ENCODE assay signal across 18 cellular contexts in the genomic region with DNA sequence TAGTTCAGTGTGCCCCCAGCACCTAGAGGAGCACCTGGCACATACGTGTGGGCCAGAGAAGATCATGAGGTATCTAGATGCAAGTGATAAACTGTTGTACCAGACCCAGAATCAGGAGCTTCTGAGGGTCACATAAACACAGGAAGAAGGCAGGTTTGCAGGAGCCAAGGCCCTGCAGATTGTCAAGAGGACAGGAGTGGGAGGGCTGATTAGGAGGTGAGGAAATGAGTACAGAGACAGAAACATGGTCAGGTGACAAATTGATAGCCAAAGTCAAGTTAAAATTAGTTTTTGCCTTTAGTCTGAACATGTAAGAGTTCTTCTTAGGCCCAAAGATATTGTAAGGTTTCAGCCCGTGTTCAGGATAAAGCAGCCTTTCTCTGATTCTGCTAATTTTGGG. TPM values are rescaled to one million over a fixed set of nuclear protein-coding genes. Genes with fewer than 3 reads are reported as not detected.
DNase-seq lines count a peak whose midpoint lies in the region; ATAC-seq and TF ChIP-seq lines count a peak whose summit lies in the region.
"Had no signal": no experiment of that assay in that cellular context is flagged by ENCODE, and none has a peak within 500 bp of the region (broad histone marks: within the 10 kb centered on the region; RNA-seq: fewer than 3 reads in every experiment).

No MANE protein-coding gene starts in this region.

- H3K4me1 Mint-ChIP-seq in activated CD8-positive, alpha-beta T cell treated with anti-CD3 and anti-CD28 coated beads for 36 hours (ENCODE audit: low read depth): peaks cover 32% of the 10 kb centered on the region
- H3K4me1 Mint-ChIP-seq in activated CD8-positive, alpha-beta T cell treated with anti-CD3 and anti-CD28 coated beads, Interleukin-2, amount 10 ng/mL, durations not matched to agents 7 days and 5 days (ENCODE audit: low read depth): peaks cover 19% of the 10 kb centered on the region

- H3K4me3 ChIP-seq in thoracic aorta (peak overlapping the region; percentile 35), upper lobe of left lung (no peak overlapping the region)
- H3K4me3 ChIP-seq: MG63, thyroid gland had no signal

- H3K27me3 Mint-ChIP-seq in activated CD8-positive, alpha-beta T cell treated with anti-CD3 and anti-CD28 coated beads for 36 hours: no peaks in the 10 kb centered on the region
- no peaks in the 10 kb centered on the region for H3K27me3 Mint-ChIP-seq in activated CD8-positive, alpha-beta T cell treated with anti-CD3 and anti-CD28 coated beads, Interleukin-2, amount 10 ng/mL, durations not matched to agents 7 days and 5 days (ENCODE audit: low read depth)

- intact Hi-C loops in activated CD8-positive, alpha-beta T cell treated with anti-CD3 and anti-CD28 coated beads for 36 hours (cut with micrococcal nuclease): loop anchor here (10.0 kb wide), 1 partner anchor 137 kb away; no protein-coding TSS in a partner anchor
- intact Hi-C loops in left ventricle myocardium superior (cut with micrococcal nuclease): loop anchor here (10.0 kb wide), 1 partner anchor 47 kb away; no protein-coding TSS in a partner anchor

- H3K27ac ChIP-seq in angular gyrus (ENCODE audit: low read depth, low read length): peak overlapping the region; percentile 29
- H3K27ac ChIP-seq in thoracic aorta: no peak overlapping the region
- peak overlapping the region in 1 of 4 donors; percentile 50 for H3K27ac ChIP-seq in upper lobe of left lung
- H3K27ac ChIP-seq: parathyroid adenoma, RWPE1, thyroid gland had no signal

- H3K4me1 ChIP-seq in thoracic aorta (ENCODE audit: control insufficient read depth in 1 of 2, low read depth in 2 of 2) (no peaks in the 10 kb centered on the region), upper lobe of left lung (no peaks in the 10 kb centered on the region)
- H3K4me1 ChIP-seq: thyroid gland had no signal

- no peak overlapping the region for H3K4me3 Mint-ChIP-seq in activated CD8-positive, alpha-beta T cell treated with anti-CD3 and anti-CD28 coated beads for 36 hours
- no peak overlapping the region for H3K4me3 Mint-ChIP-seq in activated CD8-positive, alpha-beta T cell treated with anti-CD3 and anti-CD28 coated beads, Interleukin-2, amount 10 ng/mL, durations not matched to agents 7 days and 5 days
- H3K4me3 Mint-ChIP-seq: activated T-cell treated with anti-CD3 and anti-CD28 coated beads, Interleukin-2, amount 50 U/mL, for 4 hours; endodermal cell had no signal

- no peaks in the 10 kb centered on the region for H3K9me3 ChIP-seq in thoracic aorta
- H3K9me3 ChIP-seq in upper lobe of left lung: no peaks in the 10 kb centered on the region
- H3K9me3 ChIP-seq: MG63, thyroid gland had no signal

- H3K27ac Mint-ChIP-seq in activated CD8-positive, alpha-beta T cell treated with anti-CD3 and anti-CD28 coated beads for 36 hours: peak overlapping the region; percentile 42
- no peak overlapping the region for H3K27ac Mint-ChIP-seq in activated CD8-positive, alpha-beta T cell treated with anti-CD3 and anti-CD28 coated beads, Interleukin-2, amount 10 ng/mL, durations not matched to agents 7 days and 5 days
- H3K27ac Mint-ChIP-seq: endodermal cell had no signal

- H3K36me3 Mint-ChIP-seq in activated CD8-positive, alpha-beta T cell treated with anti-CD3 and anti-CD28 coated beads for 36 hours (ENCODE audit: low read depth): peaks cover 1% of the 10 kb centered on the region
- H3K36me3 Mint-ChIP-seq in activated CD8-positive, alpha-beta T cell treated with anti-CD3 and anti-CD28 coated beads, Interleukin-2, amount 10 ng/mL, durations not matched to agents 7 days and 5 days (ENCODE audit: low read depth): no peaks in the 10 kb centered on the region

- no peak for TF ChIP-seq CTCF in activated CD8-positive, alpha-beta T cell treated with anti-CD3 and anti-CD28 coated beads for 36 hours (IDR thresholded peaks at IDR 0.05)
- TF ChIP-seq CTCF in thoracic aorta (IDR thresholded peaks at IDR 0.05): no peak
- no peak for TF ChIP-seq CTCF in upper lobe of left lung (IDR thresholded peaks at IDR 0.05)

- CTCF ChIA-PET in activated CD8-positive, alpha-beta T cell treated with anti-CD3 and anti-CD28 coated beads for 36 hours (lab: Charles Lee): interaction anchor here (0.9 kb wide), 1 partner anchor 176 kb away, joined by 3 read pairs; no protein-coding TSS in a partner anchor
- CTCF ChIA-PET in activated CD8-positive, alpha-beta T cell treated with anti-CD3 and anti-CD28 coated beads, Interleukin-2, amount 10 ng/mL, durations not matched to agents 7 days and 5 days (lab: Charles Lee): no interaction called here

- no peak for ATAC-seq in activated CD8-positive, alpha-beta T cell treated with anti-CD3 and anti-CD28 coated beads for 36 hours
- ATAC-seq in activated CD8-positive, alpha-beta T cell treated with anti-CD3 and anti-CD28 coated beads, Interleukin-2, amount 10 ng/mL, durations not matched to agents 7 days and 5 days: no peak
- ATAC-seq in left ventricle myocardium superior (peak; percentile 85), thoracic aorta (ENCODE audit: insufficient number of reproducible peaks, low FRiP score, low read depth) (no peak), HG03097 (IDR thresholded peaks at IDR 0.05; ENCODE audit: low FRiP score, unreplicated experiment) (no peak), HG02870 (IDR thresholded peaks at IDR 0.05; ENCODE audit: unreplicated experiment) (no peak), upper lobe of left lung (ENCODE audit: low FRiP score in 2 of 2) (no peak)
- ATAC-seq: activated T-cell treated with anti-CD3 and anti-CD28 coated beads, Interleukin-2, amount 50 U/mL, for 4 hours had no signal

- H3K27me3 ChIP-seq in thoracic aorta (replicated peaks; ENCODE audit: insufficient read depth) (no peaks in the 10 kb centered on the region), upper lobe of left lung (no peaks in the 10 kb centered on the region)
- H3K27me3 ChIP-seq: MG63, thyroid gland had no signal

- no peaks in the 10 kb centered on the region for H3K9me3 Mint-ChIP-seq in activated CD8-positive, alpha-beta T cell treated with anti-CD3 and anti-CD28 coated beads for 36 hours
- no peaks in the 10 kb centered on the region for H3K9me3 Mint-ChIP-seq in activated CD8-positive, alpha-beta T cell treated with anti-CD3 and anti-CD28 coated beads, Interleukin-2, amount 10 ng/mL, durations not matched to agents 7 days and 5 days (ENCODE audit: insufficient read depth)
- H3K9me3 Mint-ChIP-seq: activated T-cell treated with anti-CD3 and anti-CD28 coated beads, Interleukin-2, amount 50 U/mL, for 4 hours; endodermal cell had no signal

- no peaks in the 10 kb centered on the region for H3K36me3 ChIP-seq in thoracic aorta
- H3K36me3 ChIP-seq in upper lobe of left lung: no peaks in the 10 kb centered on the region
- H3K36me3 ChIP-seq: MG63, thyroid gland had no signal

- POLR2A ChIA-PET in activated CD8-positive, alpha-beta T cell treated with anti-CD3 and anti-CD28 coated beads for 36 hours (lab: Charles Lee): no interaction called here
- POLR2A ChIA-PET in activated CD8-positive, alpha-beta T cell treated with anti-CD3 and anti-CD28 coated beads, Interleukin-2, amount 10 ng/mL, durations not matched to agents 7 days and 5 days (lab: Charles Lee): no interaction called here

- DNase-seq in activated CD8-positive, alpha-beta T cell treated with anti-CD3 and anti-CD28 coated beads for 36 hours: no peak
- DNase-seq in activated CD8-positive, alpha-beta T cell treated with anti-CD3 and anti-CD28 coated beads, Interleukin-2, amount 10 ng/mL, durations not matched to agents 7 days and 5 days: no peak
- peak; percentile 38 for DNase-seq in left ventricle myocardium superior
- no peak for DNase-seq in thoracic aorta (ENCODE audit: low spot score)
- no peak for DNase-seq in upper lobe of left lung
- DNase-seq: activated CD4-positive, alpha-beta T cell treated with anti-CD3 and anti-CD28 coated beads for 4 hours; activated T-cell treated with anti-CD3 and anti-CD28 coated beads, Interleukin-2, amount 50 U/mL, for 4 hours; endodermal cell; MG63; NCI-H2081 treated with DMSO at 0.1 percent for 48 hours; stimulated activated CD4-positive, alpha-beta T cell treated with anti-CD3 and anti-CD28 coated beads, Interleukin-15, amount 100 ng/mL, for 24 hours; thyroid gland had no signal

- WGBS in upper lobe of left lung, 2 donors: 62 to 76% methylated on average over 2 of the region's 2 CpGs

- TF ChIP-seq EP300 in upper lobe of left lung (IDR thresholded peaks at IDR 0.05): no peak

- TF ChIP-seq POLR2A in upper lobe of left lung (IDR thresholded peaks at IDR 0.05): no peak

RNA-seq across cellular contexts. Expression of a gene that starts 14.0 kb away (rescaled TPM):
- 100 to 1,000 TPM; 194 TPM for total RNA-seq in activated CD8-positive, alpha-beta T cell treated with anti-CD3 and anti-CD28 coated beads for 36 hours
- total RNA-seq in activated CD8-positive, alpha-beta T cell treated with anti-CD3 and anti-CD28 coated beads, Interleukin-2, amount 10 ng/mL, durations not matched to agents 7 days and 5 days: 100 to 1,000 TPM; 319 to 322 TPM
- total RNA-seq in left ventricle myocardium superior: 1.9 TPM
- total RNA-seq in thoracic aorta: 10 to 100 TPM in 1 of 2 donors, 1 to 10 TPM in 1; 3.3 to 12.3 TPM
- total RNA-seq in upper lobe of left lung: 10 to 100 TPM in 3 of 6 donors, 1 to 10 TPM in 3; 6.4 to 58.7 (median 10.8) TPM
- total RNA-seq: endodermal cell, HT-29 had no signal

RNA-seq across cellular contexts. Expression of a gene that starts 37.2 kb away (rescaled TPM):
- total RNA-seq in activated CD8-positive, alpha-beta T cell treated with anti-CD3 and anti-CD28 coated beads for 36 hours: under 1 TPM; 0.47 to 0.59 TPM
- not detected for total RNA-seq in activated CD8-positive, alpha-beta T cell treated with anti-CD3 and anti-CD28 coated beads, Interleukin-2, amount 10 ng/mL, durations not matched to agents 7 days and 5 days
- total RNA-seq in left ventricle myocardium superior (2.8 TPM), thoracic aorta (10 to 100 TPM; 15.7 to 24.4 TPM), upper lobe of left lung (10 to 100 TPM in 5 of 6 donors, 1 to 10 TPM in 1; 3.1 to 25.8 (median 17.4) TPM)
- total RNA-seq: endodermal cell, HT-29 had no signal

RNA-seq across cellular contexts. Expression of a gene that starts 42.5 kb away (rescaled TPM):
- 1 to 10 TPM; 2.8 to 3.0 TPM for total RNA-seq in activated CD8-positive, alpha-beta T cell treated with anti-CD3 and anti-CD28 coated beads for 36 hours
- total RNA-seq in activated CD8-positive, alpha-beta T cell treated with anti-CD3 and anti-CD28 coated beads, Interleukin-2, amount 10 ng/mL, durations not matched to agents 7 days and 5 days: 1 to 10 TPM; 2.5 to 2.6 TPM
- total RNA-seq in left ventricle myocardium superior (2.0 TPM), thoracic aorta (1 to 10 TPM; 1.5 to 1.6 TPM), upper lobe of left lung (1 to 10 TPM in 5 of 6 donors, under 1 TPM in 1; 0.89 to 3.2 (median 1.8) TPM)
